ENCODE assay signal across 8 cellular contexts in the genomic region with DNA sequence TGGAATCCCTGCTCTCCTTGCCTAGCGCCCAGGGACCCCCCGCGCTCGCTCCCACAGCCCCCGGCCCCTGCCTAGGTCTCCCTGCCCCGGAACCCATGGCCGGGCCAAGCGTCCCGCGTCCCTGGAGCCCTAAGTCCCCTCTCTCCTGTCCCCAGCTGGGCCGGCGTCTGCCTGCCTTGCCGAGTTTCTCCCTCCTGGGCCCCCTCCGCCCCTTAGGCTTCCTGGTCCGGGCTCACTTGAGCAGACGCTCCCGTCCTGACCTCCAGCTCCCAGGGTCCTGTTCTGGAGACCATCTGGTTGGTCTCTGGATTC. TPM values are rescaled to one million over a fixed set of nuclear protein-coding genes. Genes with fewer than 3 reads are reported as not detected.
DNase-seq lines count a peak whose midpoint lies in the region; ATAC-seq, FAIRE-seq and TF ChIP-seq lines count a peak whose summit lies in the region.

No MANE protein-coding gene starts in this region.

- TF ChIP-seq CTCF in coronary artery (IDR thresholded peaks at IDR 0.05) (no peak), natural killer cell (IDR thresholded peaks at IDR 0.05) (no peak)

- H3K27me3 Mint-ChIP-seq in natural killer cell (ENCODE audit: low read depth in 2 of 2) = no peaks in the 10 kb centered on the region

- H3K4me3 Mint-ChIP-seq in natural killer cell = peak overlapping the region; percentile 89

- no peaks in the 10 kb centered on the region for H3K9me2 ChIP-seq in Karpas-422 (replicated peaks; ENCODE audit: insufficient read depth, low read length)

- no peaks in the 10 kb centered on the region for H3K36me3 Mint-ChIP-seq in natural killer cell

- peak overlapping the region; percentile 98 for H3K9ac ChIP-seq in Karpas-422 (ENCODE audit: low read length)

- H3K4me2 ChIP-seq in Karpas-422 (ENCODE audit: low read depth, low read length, poor library complexity, severe bottlenecking) = peak overlapping the region; percentile 97

- FAIRE-seq in GM18507 (lab: Jason Lieb, UNC) = peak; percentile 47

- peaks cover 55% of the 10 kb centered on the region for H3K79me2 ChIP-seq in Karpas-422 (ENCODE audit: low read length)

- peak overlapping the region; percentile 65 to 94 for H3K27ac Mint-ChIP-seq in natural killer cell

- H3K27me3 ChIP-seq in Karpas-422 (ENCODE audit: low read length) = no peaks in the 10 kb centered on the region

- H3K9me3 Mint-ChIP-seq in natural killer cell = no peaks in the 10 kb centered on the region

- H3K9me3 ChIP-seq in Karpas-422 (ENCODE audit: low read length) = no peaks in the 10 kb centered on the region

- DNase-seq in GM18507 (ENCODE audit: extremely low spot score, insufficient read length, low read depth) (no peak), Karpas-422 (peak; percentile 61), coronary artery (ENCODE audit: low spot score) (no peak), natural killer cell (no peak), LoVo (ENCODE audit: low spot score) (no peak), D341Med (ENCODE audit: low spot score) (no peak)
- no peak for DNase-seq in activated CD4-positive, alpha-beta T cell treated with anti-CD3 and anti-CD28 coated beads, Interleukin-2, amount 50 U/mL, for 48 hours

- peaks cover 43% of the 10 kb centered on the region for H4K20me1 ChIP-seq in Karpas-422 (ENCODE audit: insufficient read depth, low read depth, low read length)

- intact Hi-C loops in natural killer cell (cut with micrococcal nuclease) = loop anchor here (10.0 kb wide), 2 partner anchors 232 to 248 kb away; no protein-coding TSS in a partner anchor

- H3K27ac ChIP-seq in Karpas-422 (ENCODE audit: low read length) (no peak overlapping the region), coronary artery (peak overlapping the region in 1 of 2 donors; percentile 69)

- ATAC-seq in natural killer cell = no peak
- no peak for ATAC-seq in HG02642 (IDR thresholded peaks at IDR 0.05; ENCODE audit: poor library complexity, unreplicated experiment)

- peaks cover 29 to 56% of the 10 kb centered on the region in 2 donors for H3K4me1 Mint-ChIP-seq in natural killer cell

- H2AFZ ChIP-seq in Karpas-422 (ENCODE audit: low read length) = peak overlapping the region; percentile 56

- peaks cover 19% of the 10 kb centered on the region for H3K4me1 ChIP-seq in Karpas-422 (ENCODE audit: low read length)

- H3K4me3 ChIP-seq in Karpas-422 (ENCODE audit: low read length) (peak overlapping the region; percentile 99), coronary artery (peak overlapping the region; percentile 95)

- no peaks in the 10 kb centered on the region for H3K36me3 ChIP-seq in Karpas-422 (ENCODE audit: insufficient read depth, low read length)

RNA-seq across cellular contexts. Expression of a gene that starts 0.6 kb away (rescaled TPM):
- total RNA-seq in Karpas-422 (2014; rRNA removed; shearing (Covaris generic); ENCODE audit: low replicate concordance) = 30.0 and 37.6 TPM in 2 replicates
- 10 to 100 TPM; 39.6 to 61.4 (median 49.0) TPM for total RNA-seq in natural killer cell

RNA-seq across cellular contexts. Expression of a gene that starts 7.8 kb away (rescaled TPM):
- not detected in 2 replicates for total RNA-seq in Karpas-422 (2014; rRNA removed; shearing (Covaris generic); ENCODE audit: low replicate concordance)
- 10 to 100 TPM; 37.1 to 60.4 (median 51.7) TPM for total RNA-seq in natural killer cell

RNA-seq across cellular contexts. Expression of a gene that starts 38.1 kb away (rescaled TPM):
- total RNA-seq in Karpas-422 (2014; rRNA removed; shearing (Covaris generic); ENCODE audit: low replicate concordance) = not detected in 2 replicates
- total RNA-seq in natural killer cell = under 1 TPM in 2 of 3 donors, not detected in 1; 0.41 to 0.83 TPM

RNA-seq across cellular contexts. Expression of a gene that starts 50.5 kb away (rescaled TPM):
- not detected in 2 replicates for total RNA-seq in Karpas-422 (2014; rRNA removed; shearing (Covaris generic); ENCODE audit: low replicate concordance)
- 10 to 100 TPM in 1 of 3 donors, 1 to 10 TPM in 2; 3.9 to 10.4 (median 8.4) TPM for total RNA-seq in natural killer cell

Comparison
In these comparisons a context has a peak if more than half of its experiments do, and no peak if none do; other contexts are left out.
1. RNA of a gene that starts 7.8 kb away (total RNA-seq): 37.1 to 60.4 TPM in natural killer cell; not detected in Karpas-422; every median in the first group is over 10 times any median in the second.